In genomic region chr1:216576246-216576645, GRCh38 we compare ENCODE assay signal across 3 cellular contexts.
TF ChIP-seq lines count a peak whose summit lies in the region.

No MANE protein-coding gene starts in this region.

TF ChIP-seq in IMR-90, 13 proteins besides CTCF, POLR2A, EP300 and RAD21:
- TF ChIP-seq FOS (IDR thresholded peaks at IDR 0.05; ENCODE audit: low read depth, low read length) (no peak), SMC3 (IDR thresholded peaks at IDR 0.05; ENCODE audit: low read depth, low read length) (no peak)

TF ChIP-seq in SK-N-SH treated with all-trans-retinoic acid at 6 μM for 48 hours, 23 proteins besides CTCF, POLR2A, EP300 and RAD21:
- peak; percentile 91 for TF ChIP-seq ISL1 (CRISPR knock-in tag; IDR thresholded peaks at IDR 0.05)
- TF ChIP-seq BACH2 (CRISPR knock-in tag; IDR thresholded peaks at IDR 0.05; ENCODE audit: borderline replicate concordance), result no peak
- TF ChIP-seq OSR1 (CRISPR knock-in tag; IDR thresholded peaks at IDR 0.05), result no peak
- TF ChIP-seq TSHZ2 (CRISPR knock-in tag; IDR thresholded peaks at IDR 0.05), result 0 out of 2 replicates have a peak, but pooled peaks have one; percentile 57
- peak; percentile 69; the same call in 1 of the 2 replicates for TF ChIP-seq TCF4 (CRISPR knock-in tag; IDR thresholded peaks at IDR 0.05; ENCODE audit: borderline replicate concordance)
- no peak for TF ChIP-seq ZNF565 (CRISPR knock-in tag; conservative IDR thresholded peaks at IDR 0.05; ENCODE audit: low read depth)
- no peak for TF ChIP-seq PATZ1 (CRISPR knock-in tag; IDR thresholded peaks at IDR 0.05; ENCODE audit: borderline replicate concordance)
- no peak for TF ChIP-seq ESRRG (CRISPR knock-in tag; IDR thresholded peaks at IDR 0.05)

TF ChIP-seq in HepG2, 621 proteins besides CTCF, POLR2A, EP300 and RAD21:
- TF ChIP-seq FOXP4 (CRISPR knock-in tag; IDR thresholded peaks at IDR 0.05) (no peak), RXRA (CRISPR knock-in tag; IDR thresholded peaks at IDR 0.05) (no peak), PAX8 (CRISPR knock-in tag; IDR thresholded peaks at IDR 0.05; ENCODE audit: borderline replicate concordance) (no peak), ZNF446 (CRISPR knock-in tag; IDR thresholded peaks at IDR 0.05) (no peak), GLMP (CRISPR knock-in tag; IDR thresholded peaks at IDR 0.05; ENCODE audit: borderline replicate concordance) (no peak), SIX4 (CRISPR knock-in tag; IDR thresholded peaks at IDR 0.05) (no peak), ZNF652 (CRISPR knock-in tag; IDR thresholded peaks at IDR 0.05; ENCODE audit: borderline replicate concordance, low read depth) (no peak), ZSCAN31 (CRISPR knock-in tag; IDR thresholded peaks at IDR 0.05; ENCODE audit: low read depth) (no peak), RELA (CRISPR knock-in tag; IDR thresholded peaks at IDR 0.05) (no peak), MTERF4 (CRISPR knock-in tag; IDR thresholded peaks at IDR 0.05) (no peak)
